24 cellular contexts compared by ENCODE assay signal in genomic region chr12:29216266-29216665, GRCh38.
"Had no signal": no experiment of that assay in that cellular context is flagged by ENCODE, and none has a peak within 500 bp of the region (broad histone marks: within the 10 kb centered on the region; RNA-seq: fewer than 3 reads in every experiment).

No MANE protein-coding gene starts in this region.

- H3K27ac Mint-ChIP-seq: activated CD4-positive, alpha-beta T cell treated with anti-CD3 and anti-CD28 coated beads, Interleukin-2, amount 10 ng/mL, durations not matched to agents 24 days and 14 days; activated CD8-positive, alpha-beta T cell treated with anti-CD3 and anti-CD28 coated beads for 36 hours; activated naive CD8-positive, alpha-beta T cell treated with anti-CD3 and anti-CD28 coated beads, Interleukin-2, amount 10 ng/mL, durations not matched to agents 7 days and 5 days; activated T-helper 17 cell treated with anti-CD3 and anti-CD28 coated beads, Interleukin-2, amount 50 U/mL, for 72 hours; brain; effector memory CD8-positive, alpha-beta T cell; stimulated activated naive CD8-positive, alpha-beta T cell treated with anti-CD3 and anti-CD28 coated beads, Interleukin-15, amount 100 ng/mL, for 72 hours had no signal

- H3K9me3 Mint-ChIP-seq: activated CD4-positive, alpha-beta T cell treated with anti-CD3 and anti-CD28 coated beads, Interleukin-2, amount 10 ng/mL, durations not matched to agents 24 days and 14 days; activated CD8-positive, alpha-beta T cell treated with anti-CD3 and anti-CD28 coated beads for 36 hours; activated naive CD8-positive, alpha-beta T cell treated with anti-CD3 and anti-CD28 coated beads, Interleukin-2, amount 10 ng/mL, durations not matched to agents 7 days and 5 days; activated T-helper 17 cell treated with anti-CD3 and anti-CD28 coated beads, Interleukin-2, amount 50 U/mL, for 72 hours; effector memory CD8-positive, alpha-beta T cell; nephron had no signal

- H3K36me3 ChIP-seq: prostate gland, right atrium auricular region, suprapubic skin, transverse colon, vagina had no signal

- H3K4me1 ChIP-seq: prostate gland, suprapubic skin had no signal

- H3K4me3 Mint-ChIP-seq: activated CD4-positive, alpha-beta T cell treated with anti-CD3 and anti-CD28 coated beads, Interleukin-2, amount 10 ng/mL, durations not matched to agents 24 days and 14 days; activated CD8-positive, alpha-beta T cell treated with anti-CD3 and anti-CD28 coated beads for 36 hours; activated naive CD8-positive, alpha-beta T cell treated with anti-CD3 and anti-CD28 coated beads, Interleukin-2, amount 10 ng/mL, durations not matched to agents 7 days and 5 days; activated T-helper 17 cell treated with anti-CD3 and anti-CD28 coated beads, Interleukin-2, amount 50 U/mL, for 72 hours; brain; effector memory CD8-positive, alpha-beta T cell; nephron; stimulated activated naive CD8-positive, alpha-beta T cell treated with anti-CD3 and anti-CD28 coated beads, Interleukin-15, amount 100 ng/mL, for 72 hours had no signal

- ATAC-seq: activated CD8-positive, alpha-beta T cell treated with anti-CD3 and anti-CD28 coated beads for 36 hours; activated T-helper 17 cell treated with anti-CD3 and anti-CD28 coated beads, Interleukin-2, amount 50 U/mL, for 72 hours; effector memory CD8-positive, alpha-beta T cell; stimulated activated naive CD8-positive, alpha-beta T cell treated with anti-CD3 and anti-CD28 coated beads, Interleukin-15, amount 100 ng/mL, for 72 hours had no signal

- DNase-seq: activated CD4-positive, alpha-beta T cell treated with anti-CD3 and anti-CD28 coated beads, Interleukin-2, amount 10 ng/mL, durations not matched to agents 24 days and 14 days; activated CD4-positive, CD25-positive, alpha-beta regulatory T cell; activated CD8-positive, alpha-beta T cell treated with anti-CD3 and anti-CD28 coated beads for 36 hours; activated naive CD4-positive, alpha-beta T cell; activated naive CD8-positive, alpha-beta T cell treated with anti-CD3 and anti-CD28 coated beads, Interleukin-2, amount 10 ng/mL, durations not matched to agents 7 days and 5 days; activated T-cell treated with anti-CD3 and anti-CD28 coated beads, Interleukin-2, amount 50 U/mL, for 1 hour; caudate nucleus; effector memory CD8-positive, alpha-beta T cell; foreskin melanocyte; glutamatergic neuron; hypothalamus; islet precursor cell; midbrain; nucleus accumbens; stimulated activated naive CD8-positive, alpha-beta T cell treated with anti-CD3 and anti-CD28 coated beads, Interleukin-15, amount 100 ng/mL, for 72 hours; transverse colon had no signal

- H3K27me3 ChIP-seq: right atrium auricular region, suprapubic skin, transverse colon, vagina had no signal

- H3K4me3 ChIP-seq: prostate gland, right atrium auricular region, suprapubic skin, transverse colon, vagina had no signal

- H3K27ac ChIP-seq: epithelial cell of prostate, prostate gland, right atrium auricular region, suprapubic skin, transverse colon, vagina had no signal

- H3K4me1 Mint-ChIP-seq: activated CD4-positive, alpha-beta T cell treated with anti-CD3 and anti-CD28 coated beads, Interleukin-2, amount 10 ng/mL, durations not matched to agents 24 days and 14 days; activated T-helper 17 cell treated with anti-CD3 and anti-CD28 coated beads, Interleukin-2, amount 50 U/mL, for 72 hours; brain; stimulated activated naive CD8-positive, alpha-beta T cell treated with anti-CD3 and anti-CD28 coated beads, Interleukin-15, amount 100 ng/mL, for 72 hours had no signal

- H3K9me3 ChIP-seq: prostate gland, right atrium auricular region, suprapubic skin, transverse colon, vagina had no signal

- H3K27me3 Mint-ChIP-seq: activated CD8-positive, alpha-beta T cell treated with anti-CD3 and anti-CD28 coated beads for 36 hours; activated T-helper 17 cell treated with anti-CD3 and anti-CD28 coated beads, Interleukin-2, amount 50 U/mL, for 72 hours; brain; effector memory CD8-positive, alpha-beta T cell; stimulated activated naive CD8-positive, alpha-beta T cell treated with anti-CD3 and anti-CD28 coated beads, Interleukin-15, amount 100 ng/mL, for 72 hours had no signal

- H3K36me3 Mint-ChIP-seq: brain had no signal
